In genomic region chr7:36153571-36154097, GRCh38 we compare ENCODE assay signal across 8 cellular contexts. TPM values are rescaled to one million over a fixed set of nuclear protein-coding genes. Genes with fewer than 3 reads are reported as not detected.
DNase-seq lines count a peak whose midpoint lies in the region; ATAC-seq and TF ChIP-seq lines count a peak whose summit lies in the region.

No MANE protein-coding gene starts in this region.

- peak overlapping the region; percentile 63 for H3K27ac ChIP-seq in A673 (ENCODE audit: low read depth, low read length, poor library complexity, severe bottlenecking)
- H3K27ac ChIP-seq in parathyroid adenoma, result peak overlapping the region; percentile 72

- H3K36me3 ChIP-seq in A673 (ENCODE audit: insufficient read depth, low read length, poor library complexity, severe bottlenecking), result no peaks in the 10 kb centered on the region
- H3K36me3 ChIP-seq in parathyroid adenoma (ENCODE audit: control insufficient read depth, insufficient read depth, low read length), result no peaks in the 10 kb centered on the region

- TF ChIP-seq CTCF in A673 (conservative IDR thresholded peaks at IDR 0.05; ENCODE audit: low read depth, low read length) (no peak), parathyroid adenoma (IDR thresholded peaks at IDR 0.05) (no peak)

- POLR2A ChIA-PET in A673 (lab: Charles Lee; ENCODE audit: low non-redundant PET), result no interaction called here

- peak overlapping the region; percentile 99 for H2AFZ ChIP-seq in parathyroid adenoma

- BruUV-seq in A673 (replicated peaks; lab: Mats Ljungman, UMichigan), result no TSS peak

- intact Hi-C loops in A673 (cut with micrococcal nuclease; ENCODE audit: unreplicated experiment), result no loop called here

- H3K9me3 ChIP-seq in A673 (ENCODE audit: low read depth, low read length, poor library complexity, severe bottlenecking) (no peaks in the 10 kb centered on the region), parathyroid adenoma (ENCODE audit: control insufficient read depth, low read length) (no peaks in the 10 kb centered on the region)

- ATAC-seq in GM19324 (IDR thresholded peaks at IDR 0.05; ENCODE audit: low FRiP score, unreplicated experiment) (peak; percentile 27), HG03521 (IDR thresholded peaks at IDR 0.05; ENCODE audit: unreplicated experiment) (peak; percentile 8)

- H3K4me3 ChIP-seq in A673 (ENCODE audit: low read depth, low read length, poor library complexity, severe bottlenecking), result peak overlapping the region; percentile 62
- H3K4me3 ChIP-seq in parathyroid adenoma (ENCODE audit: low read depth, low read length), result peak overlapping the region; percentile 79

- H3K4me1 ChIP-seq in A673 (ENCODE audit: insufficient read depth, low read length, poor library complexity, severe bottlenecking) (peaks cover 4% of the 10 kb centered on the region), parathyroid adenoma (peaks cover 6% of the 10 kb centered on the region)

- CTCF ChIA-PET in A673 (lab: Charles Lee), result no interaction called here

- peak overlapping the region; percentile 85 for H3K9ac ChIP-seq in parathyroid adenoma

- peaks cover 3% of the 10 kb centered on the region for H3K79me2 ChIP-seq in parathyroid adenoma

- DNase-seq in A673 (ENCODE audit: low spot score) (no peak), germinal center (ENCODE audit: low spot score) (peak; percentile 38), NCI-H446 (lab: John Stamatoyannopoulos, UW) (no peak), SHP77 treated with DMSO at 0.1 percent for 48 hours (lab: John Stamatoyannopoulos, UW) (no peak)
- peak; percentile 82 for DNase-seq in activated CD8-positive, alpha-beta memory T cell treated with anti-CD3 and anti-CD28 coated beads for 24 hours

- peak overlapping the region; percentile 88 for H3K4me2 ChIP-seq in parathyroid adenoma (ENCODE audit: low read length)

- H3K27me3 ChIP-seq in A673 (replicated peaks; ENCODE audit: insufficient read depth, low read depth, low read length, poor library complexity), result no peaks in the 10 kb centered on the region
- H3K27me3 ChIP-seq in parathyroid adenoma (ENCODE audit: control insufficient read depth, insufficient read depth, low read length), result no peaks in the 10 kb centered on the region

RNA-seq across cellular contexts. Expression of gene EEPD1, which starts 0.6 kb away (rescaled TPM):
- total RNA-seq in A673 (2021), result 2.5 and 2.7 TPM in 2 replicates

Comparison
In these comparisons a context has a peak if more than half of its experiments do, and no peak if none do; other contexts are left out.
1. DNase-seq: peak in activated CD8-positive, alpha-beta memory T cell treated with anti-CD3 and anti-CD28 coated beads for 24 hours (single experiment) and germinal center (single experiment); none in A673 (single experiment), NCI-H446 (0 of 2) and SHP77 treated with DMSO at 0.1 percent for 48 hours (single experiment).